8 cellular contexts compared by ENCODE assay signal in genomic region chr20:17969276-17969883, GRCh38. TPM values are rescaled to one million over a fixed set of nuclear protein-coding genes. Genes with fewer than 3 reads are reported as not detected.
A peak's percentile ranks its signal among the peaks of the same experiment; 100 is the strongest.
DNase-seq lines count a peak whose midpoint lies in the region; TF ChIP-seq lines count a peak whose summit lies in the region.

No MANE protein-coding gene starts in this region.

- TF ChIP-seq CTCF in fibroblast of mammary gland (conservative IDR thresholded peaks at IDR 0.05; ENCODE audit: control insufficient read depth, insufficient read depth, low read depth, low read length) (no peak), neural crest cell (conservative IDR thresholded peaks at IDR 0.05) (no peak)

- H3K9me3 Mint-ChIP-seq in neural crest cell: no peaks in the 10 kb centered on the region

- H3K4me3 ChIP-seq in fibroblast of mammary gland (ENCODE audit: control insufficient read depth, low read depth, low read length): peak overlapping the region; percentile 79

- H3K4me3 Mint-ChIP-seq in neural crest cell: peak overlapping the region; percentile 99

- DNase-seq in NCI-H2227 (lab: John Stamatoyannopoulos, UW; ENCODE audit: unreplicated experiment): peak; percentile 57
- no peak for DNase-seq in NCI-H2227 treated with DMSO at 0.1 percent for 48 hours (lab: John Stamatoyannopoulos, UW)
- DNase-seq in H4 (ENCODE audit: low spot score): peak; percentile 38
- peak; percentile 54 for DNase-seq in LHCN-M2 (ENCODE audit: low read depth)
- DNase-seq in activated CD4-positive, alpha-beta T cell treated with anti-CD3 and anti-CD28 coated beads, Interleukin-2, amount 50 U/mL, for 1 hour: peak; percentile 20
- DNase-seq in fibroblast of mammary gland (ENCODE audit: low read depth): no peak
- DNase-seq in neural crest cell (ENCODE audit: low read depth, low spot score): no peak
- DNase-seq in kidney glomerular epithelial cell (lab: John Stamatoyannopoulos, UW): no peak

- peak overlapping the region; percentile 100 for H3K27ac Mint-ChIP-seq in neural crest cell (ENCODE audit: unreplicated experiment)

- H3K36me3 Mint-ChIP-seq in neural crest cell (ENCODE audit: low read depth): peaks cover 16% of the 10 kb centered on the region

- H3K27me3 Mint-ChIP-seq in neural crest cell (ENCODE audit: low read depth): peaks cover 3% of the 10 kb centered on the region

- H3K4me1 Mint-ChIP-seq in neural crest cell: peaks cover 72% of the 10 kb centered on the region

RNA-seq across cellular contexts. Expression of gene MGME1, which starts 0.6 kb away (rescaled TPM):
- total RNA-seq in H4 (2014; rRNA removed; shearing (Covaris generic)): 9.5 and 12.0 TPM in 2 replicates
- total RNA-seq in LHCN-M2 (2014; rRNA removed) (29.3 and 42.6 TPM in 2 replicates), neural crest cell (35.2 and 39.0 TPM in 2 replicates)
- polyA plus RNA-seq in LHCN-M2 (2012): 16.3 TPM

RNA-seq across cellular contexts. Expression of gene SNX5, which starts 0.8 kb away (rescaled TPM):
- total RNA-seq in H4 (2014; rRNA removed; shearing (Covaris generic)): 85.0 and 114 TPM in 2 replicates
- total RNA-seq in LHCN-M2 (2014; rRNA removed) (116 and 132 TPM in 2 replicates), neural crest cell (116 and 123 TPM in 2 replicates)
- 57.3 TPM for polyA plus RNA-seq in LHCN-M2 (2012)

Comparison
In these comparisons a context has a peak if more than half of its experiments do, and no peak if none do; other contexts are left out.
1. DNase-seq: peak in NCI-H2227 (single experiment), H4 (single experiment), LHCN-M2 (single experiment) and activated CD4-positive, alpha-beta T cell treated with anti-CD3 and anti-CD28 coated beads, Interleukin-2, amount 50 U/mL, for 1 hour (single experiment); none in NCI-H2227 treated with DMSO at 0.1 percent for 48 hours (single experiment), fibroblast of mammary gland (single experiment), neural crest cell (single experiment) and kidney glomerular epithelial cell (single experiment).